In genomic region chr9:95048225-95049087, GRCh38 we compare ENCODE assay signal across 8 cellular contexts.
A peak's percentile ranks its signal among the peaks of the same experiment; 100 is the strongest.
DNase-seq lines count a peak whose midpoint lies in the region; ATAC-seq and TF ChIP-seq lines count a peak whose summit lies in the region.

No MANE protein-coding gene starts in this region.

- no peak overlapping the region for H3K27ac Mint-ChIP-seq in central memory CD8-positive, alpha-beta T cell (ENCODE audit: low read depth)

- in situ Hi-C loops in GM23248 (cut with MboI): no loop called here

- ATAC-seq in central memory CD8-positive, alpha-beta T cell (replicated peaks; ENCODE audit: extremely low read depth, poor library complexity, severe bottlenecking): peak; percentile 76
- ATAC-seq in GM18907 (IDR thresholded peaks at IDR 0.05; ENCODE audit: unreplicated experiment): no peak

- H3K79me2 ChIP-seq in GM23248 (ENCODE audit: insufficient read depth): peaks cover 100% of the 10 kb centered on the region

- TF ChIP-seq CTCF in WI38 (IDR thresholded peaks at IDR 0.05; ENCODE audit: low read depth, low read length): no peak

- peaks cover 82% of the 10 kb centered on the region for H3F3A ChIP-seq in GM23248 (ENCODE audit: insufficient read depth)

- H3K27ac ChIP-seq in GM23248: peak overlapping the region; percentile 78

- peaks cover 35% of the 10 kb centered on the region for H3K36me3 ChIP-seq in GM23248 (ENCODE audit: low read depth)

- no peak overlapping the region for H2AFZ ChIP-seq in GM23248

- H3K27me3 Mint-ChIP-seq in central memory CD8-positive, alpha-beta T cell: peaks cover 14% of the 10 kb centered on the region

- H4K20me1 ChIP-seq in GM23248 (ENCODE audit: insufficient read depth): peaks cover 13% of the 10 kb centered on the region; the same call in 1 of the 2 replicates

- H3K4me1 Mint-ChIP-seq in central memory CD8-positive, alpha-beta T cell: peaks cover 5% of the 10 kb centered on the region

- peak overlapping the region; percentile 61 for H3K4me3 Mint-ChIP-seq in central memory CD8-positive, alpha-beta T cell

- peaks cover 2% of the 10 kb centered on the region for H3K36me3 Mint-ChIP-seq in central memory CD8-positive, alpha-beta T cell (ENCODE audit: insufficient read depth)

- H3K9me2 ChIP-seq in GM23248 (ENCODE audit: insufficient read depth): no peaks in the 10 kb centered on the region

- H3K4me2 ChIP-seq in GM23248 (ENCODE audit: unreplicated experiment): peak overlapping the region; percentile 93

- no peaks in the 10 kb centered on the region for H3K9me3 Mint-ChIP-seq in central memory CD8-positive, alpha-beta T cell

- H3K4me1 ChIP-seq in GM23248 (ENCODE audit: insufficient read depth): peaks cover 60% of the 10 kb centered on the region

- DNase-seq in DMS153 (lab: John Stamatoyannopoulos, UW) (peak; percentile 7), GM23248 (peak; percentile 77), NAMALWA (ENCODE audit: low spot score) (peak; percentile 15), left kidney (ENCODE audit: low read depth, low spot score) (peak; percentile 81)
- DNase-seq in central memory CD8-positive, alpha-beta T cell (ENCODE audit: low spot score in 2 of 2): no peak
- peak; percentile 42 to 50 for DNase-seq in stimulated activated CD4-positive, alpha-beta T cell treated with anti-CD3 and anti-CD28 coated beads, Interleukin-4, amount 100 ng/mL, for 48 hours (ENCODE audit: low read depth in 2 of 2)

- H3K9ac ChIP-seq in GM23248: peak overlapping the region; percentile 87

- H3K4me3 ChIP-seq in GM23248 (peak overlapping the region; percentile 79), WI38 (ENCODE audit: low read depth, low read length) (peak overlapping the region; percentile 65)

- WGBS in GM23248 (ENCODE audit: low coverage in 1 of 2, low lambda C conversion rate in 2 of 2, missing lambda C conversion rate in 2 of 2), 2 experiments: 2% methylated on average over 45 to 55 of the region's 58 CpGs

- no peaks in the 10 kb centered on the region for H3K27me3 ChIP-seq in GM23248 (replicated peaks; ENCODE audit: insufficient read depth)

- H3K9me3 ChIP-seq in GM23248 (ENCODE audit: low read depth): no peaks in the 10 kb centered on the region

Comparison
In these comparisons a context has a peak if more than half of its experiments do, and no peak if none do; other contexts are left out.
1. DNase-seq: peak in DMS153 (single experiment), GM23248 (single experiment), NAMALWA (single experiment), left kidney (single experiment) and stimulated activated CD4-positive, alpha-beta T cell treated with anti-CD3 and anti-CD28 coated beads, Interleukin-4, amount 100 ng/mL, for 48 hours (2 of 2); none in central memory CD8-positive, alpha-beta T cell (0 of 2).